In genomic region chr1:230107941-230108340, GRCh38 we compare ENCODE assay signal across 2 cellular contexts.
A peak's percentile ranks its signal among the peaks of the same experiment; 100 is the strongest.
TF ChIP-seq lines count a peak whose summit lies in the region.

No MANE protein-coding gene starts in this region.

TF ChIP-seq in liver, 16 proteins besides CTCF, POLR2A, EP300 and RAD21:
- no peak for TF ChIP-seq TAF1 (conservative IDR thresholded peaks at IDR 0.05)
- no peak for TF ChIP-seq NR2F2 (IDR thresholded peaks at IDR 0.05)
- no peak for TF ChIP-seq ATF3 (IDR thresholded peaks at IDR 0.05)
- peak in 1 of 2 donors; percentile 32 for TF ChIP-seq EGR1 (IDR thresholded peaks at IDR 0.05; ENCODE audit: low read depth in 2 of 2)
- TF ChIP-seq MAX (IDR thresholded peaks at IDR 0.05) = peak; percentile 86
- peak in 1 of 2 donors; percentile 58 for TF ChIP-seq JUND (IDR thresholded peaks at IDR 0.05)
- peak; percentile 36 for TF ChIP-seq YY1 (IDR thresholded peaks at IDR 0.05)
- TF ChIP-seq FOXA1 (IDR thresholded peaks at IDR 0.05) = peak; percentile 52
- no peak for TF ChIP-seq HNF4G (IDR thresholded peaks at IDR 0.05)
- TF ChIP-seq FOXA2 (IDR thresholded peaks at IDR 0.05) = peak; percentile 86
- TF ChIP-seq RXRA (IDR thresholded peaks at IDR 0.05) = peak; percentile 56 to 91
- TF ChIP-seq REST (IDR thresholded peaks at IDR 0.05) = no peak
- TF ChIP-seq SP1 (IDR thresholded peaks at IDR 0.05) = peak; percentile 48
- TF ChIP-seq HNF4A (conservative IDR thresholded peaks at IDR 0.05) = peak; percentile 62 to 83

TF ChIP-seq in HepG2, 621 proteins besides CTCF, POLR2A, EP300 and RAD21:
- no peak for TF ChIP-seq NR1H2 (CRISPR knock-in tag; IDR thresholded peaks at IDR 0.05; ENCODE audit: borderline replicate concordance, low read depth)
- no peak for TF ChIP-seq ZNF670 (CRISPR knock-in tag; IDR thresholded peaks at IDR 0.05; ENCODE audit: borderline replicate concordance)
- no peak for TF ChIP-seq ZNF431 (CRISPR knock-in tag; IDR thresholded peaks at IDR 0.05; ENCODE audit: borderline replicate concordance, low read depth)
- TF ChIP-seq THAP8 (CRISPR knock-in tag; IDR thresholded peaks at IDR 0.05; ENCODE audit: borderline replicate concordance) = no peak
- TF ChIP-seq DNMT1 (CRISPR knock-in tag; IDR thresholded peaks at IDR 0.05) = no peak
- TF ChIP-seq ZSCAN9 (CRISPR knock-in tag; IDR thresholded peaks at IDR 0.05; ENCODE audit: borderline replicate concordance) = no peak
- TF ChIP-seq ZMYM2 (CRISPR knock-in tag; IDR thresholded peaks at IDR 0.05) = no peak
- TF ChIP-seq IKZF5 (CRISPR knock-in tag; IDR thresholded peaks at IDR 0.05) = no peak
- no peak for TF ChIP-seq KLF12 (CRISPR knock-in tag; IDR thresholded peaks at IDR 0.05; ENCODE audit: borderline replicate concordance)
- no peak for TF ChIP-seq ZNF281 (CRISPR knock-in tag; IDR thresholded peaks at IDR 0.05; ENCODE audit: borderline replicate concordance)
- TF ChIP-seq PAF1 (CRISPR knock-in tag; IDR thresholded peaks at IDR 0.05) = no peak
- TF ChIP-seq HDAC1 (CRISPR knock-in tag; IDR thresholded peaks at IDR 0.05) = no peak
- TF ChIP-seq ZSCAN29 (CRISPR knock-in tag; conservative IDR thresholded peaks at IDR 0.05) = no peak
- no peak for TF ChIP-seq SATB2 (CRISPR knock-in tag; IDR thresholded peaks at IDR 0.05)
